ENCODE assay signal across 16 cellular contexts in genomic region chr12:132804426-132804861, GRCh38. TPM values are rescaled to one million over a fixed set of nuclear protein-coding genes. Genes with fewer than 3 reads are reported as not detected.
A peak's percentile ranks its signal among the peaks of the same experiment; 100 is the strongest.
DNase-seq lines count a peak whose midpoint lies in the region; ATAC-seq and TF ChIP-seq lines count a peak whose summit lies in the region.
"Had no signal": no experiment of that assay in that cellular context is flagged by ENCODE, and none has a peak within 500 bp of the region (broad histone marks: within the 10 kb centered on the region; RNA-seq: fewer than 3 reads in every experiment).

No MANE protein-coding gene starts in this region.

- H3K27ac Mint-ChIP-seq in endodermal cell = no peak overlapping the region
- H3K27ac Mint-ChIP-seq: activated CD4-positive, alpha-beta T cell treated with anti-CD3 and anti-CD28 coated beads, Interleukin-2, amount 10 ng/mL, durations not matched to agents 7 days and 5 days had no signal

- in situ Hi-C loops in KBM-7 (cut with MboI; ENCODE audit: low pct_unique_long_range_greater_than_20kb, low sequenced_read_pairs) = no loop called here

- no peaks in the 10 kb centered on the region for H3K4me1 Mint-ChIP-seq in endodermal cell

- DNase-seq in ELF-1 (ENCODE audit: low read depth, low spot score) (peak; percentile 47), NCI-H1048 (lab: John Stamatoyannopoulos, UW) (peak; percentile 55), endodermal cell (peak; percentile 87), lower lobe of right lung (no peak), NCI-H1105 treated with DMSO at 0.1 percent for 48 hours (lab: John Stamatoyannopoulos, UW) (no peak), KBM-7 (no peak), posterior cingulate gyrus (no peak)
- DNase-seq: activated CD4-positive, alpha-beta T cell treated with anti-CD3 and anti-CD28 coated beads, Interleukin-2, amount 10 ng/mL, durations not matched to agents 7 days and 5 days; activated naive CD4-positive, alpha-beta T cell treated with anti-CD3 and anti-CD28 coated beads, Interleukin-2, amount 50 U/mL, for 16 hours; cortex of kidney; NCI-H2029 treated with DMSO at 0.1 percent for 48 hours; ovary had no signal

- H3K9me3 ChIP-seq in endodermal cell (ENCODE audit: control insufficient read depth, low read length) (no peaks in the 10 kb centered on the region), lower lobe of right lung (no peaks in the 10 kb centered on the region)
- H3K9me3 ChIP-seq: esophagus muscularis mucosa, ovary, thoracic aorta had no signal

- no peaks in the 10 kb centered on the region for H3K27me3 Mint-ChIP-seq in endodermal cell (ENCODE audit: insufficient read depth)
- H3K27me3 Mint-ChIP-seq: activated CD4-positive, alpha-beta T cell treated with anti-CD3 and anti-CD28 coated beads, Interleukin-2, amount 10 ng/mL, durations not matched to agents 7 days and 5 days had no signal

- H3K27ac ChIP-seq in endodermal cell (ENCODE audit: low read depth, low read length) (no peak overlapping the region), lower lobe of right lung (no peak overlapping the region)
- H3K27ac ChIP-seq: esophagus muscularis mucosa, ovary, PC-9, thoracic aorta had no signal

- peaks cover 78% of the 10 kb centered on the region for H3K36me3 Mint-ChIP-seq in endodermal cell (ENCODE audit: low read depth)

- H3K9ac ChIP-seq in endodermal cell (ENCODE audit: extremely low read depth, low read length, poor library complexity, severe bottlenecking) = no peak overlapping the region

- no peaks in the 10 kb centered on the region for H3K4me1 ChIP-seq in endodermal cell (ENCODE audit: control insufficient read depth, insufficient read depth, low read length)
- no peaks in the 10 kb centered on the region for H3K4me1 ChIP-seq in lower lobe of right lung
- H3K4me1 ChIP-seq: esophagus muscularis mucosa had no signal

- TF ChIP-seq CTCF in endodermal cell (conservative IDR thresholded peaks at IDR 0.05) = no peak
- no peak for TF ChIP-seq CTCF in lower lobe of right lung (IDR thresholded peaks at IDR 0.05)

- ATAC-seq in lower lobe of right lung (peak; percentile 25 to 58), HG03469 (IDR thresholded peaks at IDR 0.05; ENCODE audit: unreplicated experiment) (no peak)

- WGBS in endodermal cell (ENCODE audit: insufficient coverage in 1 of 2, insufficient read length in 1 of 2), 2 experiments = 85 to 94% methylated on average over 5 to 16 of the region's 16 CpGs

- H3K4me3 Mint-ChIP-seq in endodermal cell = no peak overlapping the region
- H3K4me3 Mint-ChIP-seq: activated CD4-positive, alpha-beta T cell treated with anti-CD3 and anti-CD28 coated beads, Interleukin-2, amount 10 ng/mL, durations not matched to agents 7 days and 5 days had no signal

- intact Hi-C loops in lower lobe of right lung (cut with DNase I) = no loop called here
- intact Hi-C loops in posterior cingulate gyrus (cut with DNase I) = no loop called here

- H3K36me3 ChIP-seq in endodermal cell (ENCODE audit: control insufficient read depth, insufficient read depth, low read length) (peaks cover 71% of the 10 kb centered on the region), lower lobe of right lung (peaks cover 93% of the 10 kb centered on the region)
- H3K36me3 ChIP-seq: ovary had no signal

- H3K9me3 Mint-ChIP-seq in endodermal cell = no peaks in the 10 kb centered on the region
- H3K9me3 Mint-ChIP-seq: activated CD4-positive, alpha-beta T cell treated with anti-CD3 and anti-CD28 coated beads, Interleukin-2, amount 10 ng/mL, durations not matched to agents 7 days and 5 days had no signal

- H3K4me3 ChIP-seq in endodermal cell (ENCODE audit: low read length) = no peak overlapping the region
- H3K4me3 ChIP-seq in lower lobe of right lung = no peak overlapping the region
- H3K4me3 ChIP-seq: esophagus muscularis mucosa, ovary, PC-9, thoracic aorta had no signal

- H3K27me3 ChIP-seq in endodermal cell (ENCODE audit: control insufficient read depth, insufficient read depth, low read length, poor library complexity, severe bottlenecking) (no peaks in the 10 kb centered on the region), lower lobe of right lung (ENCODE audit: low read depth) (no peaks in the 10 kb centered on the region)
- H3K27me3 ChIP-seq: esophagus muscularis mucosa, ovary had no signal

RNA-seq across cellular contexts. Expression of gene GOLGA3, which starts 24.2 kb away (rescaled TPM):
- total RNA-seq in endodermal cell (10 to 100 TPM; 38.2 to 43.5 TPM), lower lobe of right lung (59.7 TPM)
- polyA plus RNA-seq in endodermal cell (2013, experiment 1 of 2) = 18.0 TPM
- polyA plus RNA-seq in endodermal cell (2013, experiment 2 of 2) = 18.4 TPM

RNA-seq across cellular contexts. Expression of gene ANKLE2, which starts 42.8 kb away (rescaled TPM):
- total RNA-seq in endodermal cell (10 to 100 TPM; 87.8 to 88.5 TPM), lower lobe of right lung (49.6 TPM)
- polyA plus RNA-seq in endodermal cell (2013, experiment 1 of 2) = 58.3 TPM
- polyA plus RNA-seq in endodermal cell (2013, experiment 2 of 2) = 56.1 TPM

Comparison
In these comparisons a context has a peak if more than half of its experiments do, and no peak if none do; other contexts are left out.
1. DNase-seq: peak in ELF-1 (single experiment), NCI-H1048 (single experiment) and endodermal cell (single experiment); none in lower lobe of right lung (single experiment), NCI-H1105 treated with DMSO at 0.1 percent for 48 hours (single experiment), KBM-7 (single experiment) and posterior cingulate gyrus (0 of 10).